Comparison of ENCODE assay signal across 27 cellular contexts in the genomic region with DNA sequence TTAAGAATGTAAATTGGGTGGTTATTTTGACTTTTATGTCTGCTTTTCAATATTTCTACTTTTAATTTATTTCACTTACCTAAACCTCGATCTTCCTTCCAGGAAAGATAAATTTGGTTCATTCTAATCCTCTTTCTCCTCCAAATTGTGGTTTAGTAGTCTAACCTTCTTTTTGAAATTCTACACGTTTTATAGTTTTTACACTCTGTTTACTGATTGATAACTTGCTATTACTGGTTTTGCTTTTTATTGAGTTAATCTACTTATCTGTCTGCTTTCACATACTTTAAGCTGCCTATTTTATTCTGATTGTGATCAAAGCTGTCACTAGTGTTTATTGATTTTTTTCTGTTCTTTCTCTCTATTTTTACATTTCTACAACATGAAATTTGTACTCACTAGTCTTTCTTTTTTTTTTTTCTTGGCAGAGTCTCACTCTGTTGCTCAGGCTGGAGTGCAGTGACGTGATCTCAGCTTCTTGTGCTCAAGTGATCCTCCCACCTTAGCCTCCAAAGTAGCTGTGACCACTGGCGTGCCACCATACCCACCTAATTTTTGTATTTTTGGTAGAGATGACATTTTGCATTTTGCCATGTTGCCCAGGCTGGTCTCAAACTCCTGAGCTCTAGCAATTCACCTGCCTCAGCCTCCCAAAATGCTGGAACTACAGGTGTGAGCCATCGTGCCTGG.
"Had no signal": no experiment of that assay in that cellular context is flagged by ENCODE, and none has a peak within 500 bp of the region (broad histone marks: within the 10 kb centered on the region; RNA-seq: fewer than 3 reads in every experiment).

No MANE protein-coding gene starts in this region.

- H3K9me3 ChIP-seq: esophagus squamous epithelium, heart left ventricle, neutrophil, pancreas, right lobe of liver, stomach, suprapubic skin had no signal

- H3K36me3 ChIP-seq: esophagus squamous epithelium, heart left ventricle, neutrophil, pancreas, right lobe of liver, stomach, suprapubic skin had no signal

- DNase-seq: activated B cell treated with CpG ODN at 0.5 μM for 24 hours; activated CD4-positive, alpha-beta T cell treated with anti-CD3 and anti-CD28 coated beads for 4 hours; activated CD4-positive, alpha-beta T cell treated with anti-CD3 and anti-CD28 coated beads, Interleukin-2, amount 50 U/mL, for 48 hours; activated CD8-positive, alpha-beta memory T cell treated with anti-CD3 and anti-CD28 coated beads, Interleukin-2, amount 50 U/mL, for 48 hours; activated naive CD4-positive, alpha-beta T cell; activated naive CD8-positive, alpha-beta T cell treated with anti-CD3 and anti-CD28 coated beads for 36 hours; activated T-cell treated with anti-CD3 and anti-CD28 coated beads, Interleukin-2, amount 50 U/mL, for 4 hours; amniotic stem cell; esophagus squamous epithelium; heart left ventricle; islet precursor cell; left colon; midbrain; pancreas; right lobe of liver; small intestine; stimulated activated CD4-positive, alpha-beta T cell treated with anti-CD3 and anti-CD28 coated beads, Interleukin-2, amount 100 ng/mL, for 24 hours; stomach; T1000 had no signal

- H3K27me3 Mint-ChIP-seq: type B pancreatic cell had no signal

- ATAC-seq: activated T-cell treated with anti-CD3 and anti-CD28 coated beads, Interleukin-2, amount 50 U/mL, for 4 hours; heart left ventricle; left colon; pancreas; stimulated activated effector memory CD8-positive, alpha-beta T cell treated with anti-CD3 and anti-CD28 coated beads, Interleukin-12 subunit alpha, Interleukin-12 subunit beta, amount 100 ng/mL, for 72 hours had no signal

- H3K4me3 ChIP-seq: coronary artery, esophagus squamous epithelium, heart left ventricle, pancreas, right lobe of liver, stomach, suprapubic skin had no signal

- H3K27me3 ChIP-seq: esophagus squamous epithelium, heart left ventricle, pancreas, right lobe of liver, stomach, suprapubic skin had no signal

- H3K36me3 Mint-ChIP-seq: activated naive CD8-positive, alpha-beta T cell treated with anti-CD3 and anti-CD28 coated beads for 36 hours; stimulated activated effector memory CD8-positive, alpha-beta T cell treated with anti-CD3 and anti-CD28 coated beads, Interleukin-12 subunit alpha, Interleukin-12 subunit beta, amount 100 ng/mL, for 72 hours; type B pancreatic cell had no signal

- H3K4me1 Mint-ChIP-seq: activated B cell treated with CpG ODN at 0.5 μM for 24 hours; activated naive CD8-positive, alpha-beta T cell treated with anti-CD3 and anti-CD28 coated beads for 36 hours; stimulated activated effector memory CD8-positive, alpha-beta T cell treated with anti-CD3 and anti-CD28 coated beads, Interleukin-12 subunit alpha, Interleukin-12 subunit beta, amount 100 ng/mL, for 72 hours had no signal

- H3K4me3 Mint-ChIP-seq: activated B cell treated with CpG ODN at 0.5 μM for 24 hours; activated naive CD8-positive, alpha-beta T cell treated with anti-CD3 and anti-CD28 coated beads for 36 hours; activated T-cell treated with anti-CD3 and anti-CD28 coated beads, Interleukin-2, amount 50 U/mL, for 4 hours; nephron; stimulated activated effector memory CD8-positive, alpha-beta T cell treated with anti-CD3 and anti-CD28 coated beads, Interleukin-12 subunit alpha, Interleukin-12 subunit beta, amount 100 ng/mL, for 72 hours; T-helper 1 cell treated with Interleukin-12 subunit alpha and Interleukin-12 subunit beta and Interleukin-4 antibody, amounts not matched to agents 30 μg/mL and 1 μg/mL, for 36 hours; type B pancreatic cell had no signal

- H3K4me1 ChIP-seq: heart left ventricle had no signal

- H3K27ac Mint-ChIP-seq: activated B cell treated with CpG ODN at 0.5 μM for 24 hours; activated naive CD8-positive, alpha-beta T cell treated with anti-CD3 and anti-CD28 coated beads for 36 hours; activated T-helper 2 cell treated with anti-CD3 and anti-CD28 coated beads, Interferon-gamma antibody, Interleukin-2, Interleukin-4, amounts not matched to agents 10 μg/mL and 5 μg/mL and 100 μg/mL, durations not matched to agents 14 hours and 24 hours and 36 hours; nephron; stimulated activated effector memory CD8-positive, alpha-beta T cell treated with anti-CD3 and anti-CD28 coated beads, Interleukin-12 subunit alpha, Interleukin-12 subunit beta, amount 100 ng/mL, for 72 hours; T-helper 1 cell treated with Interleukin-12 subunit alpha and Interleukin-12 subunit beta and Interleukin-4 antibody, amounts not matched to agents 30 μg/mL and 1 μg/mL, for 36 hours; type B pancreatic cell had no signal

- H3K9me3 Mint-ChIP-seq: activated B cell treated with CpG ODN at 0.5 μM for 24 hours; activated naive CD8-positive, alpha-beta T cell treated with anti-CD3 and anti-CD28 coated beads for 36 hours; activated T-cell treated with anti-CD3 and anti-CD28 coated beads, Interleukin-2, amount 50 U/mL, for 4 hours; activated T-helper 2 cell treated with anti-CD3 and anti-CD28 coated beads, Interferon-gamma antibody, Interleukin-2, Interleukin-4, amounts not matched to agents 10 μg/mL and 5 μg/mL and 100 μg/mL, durations not matched to agents 14 hours and 24 hours and 36 hours; nephron; stimulated activated effector memory CD8-positive, alpha-beta T cell treated with anti-CD3 and anti-CD28 coated beads, Interleukin-12 subunit alpha, Interleukin-12 subunit beta, amount 100 ng/mL, for 72 hours; T-helper 1 cell treated with Interleukin-12 subunit alpha and Interleukin-12 subunit beta and Interleukin-4 antibody, amounts not matched to agents 30 μg/mL and 1 μg/mL, for 36 hours; type B pancreatic cell had no signal

- H3K27ac ChIP-seq: heart left ventricle, neutrophil, pancreas, right lobe of liver, suprapubic skin had no signal
